7 cellular contexts compared by ENCODE assay signal in genomic region chr3:60392501-60392900, GRCh38.
"Had no signal": no experiment of that assay in that cellular context is flagged by ENCODE, and none has a peak within 500 bp of the region (broad histone marks: within the 10 kb centered on the region; RNA-seq: fewer than 3 reads in every experiment).

No MANE protein-coding gene starts in this region.

- H3K4me3 ChIP-seq: K562 had no signal

- H3K27ac ChIP-seq: HL-60 had no signal

- H3K9me3 Mint-ChIP-seq: IgD-negative memory B cell had no signal

- FAIRE-seq: HepG2, HTR-8/SVneo, K562 had no signal

- H3K27me3 Mint-ChIP-seq: IgD-negative memory B cell had no signal

- H3K27ac Mint-ChIP-seq: IgD-negative memory B cell had no signal

- H3K4me3 Mint-ChIP-seq: IgD-negative memory B cell had no signal

- H3K4me1 Mint-ChIP-seq: IgD-negative memory B cell had no signal

- DNase-seq: IMR-90, KBM-7 had no signal

- H3K36me3 Mint-ChIP-seq: IgD-negative memory B cell had no signal

- ATAC-seq: HepG2, K562 had no signal
